10 cellular contexts compared by ENCODE assay signal in the genomic region with DNA sequence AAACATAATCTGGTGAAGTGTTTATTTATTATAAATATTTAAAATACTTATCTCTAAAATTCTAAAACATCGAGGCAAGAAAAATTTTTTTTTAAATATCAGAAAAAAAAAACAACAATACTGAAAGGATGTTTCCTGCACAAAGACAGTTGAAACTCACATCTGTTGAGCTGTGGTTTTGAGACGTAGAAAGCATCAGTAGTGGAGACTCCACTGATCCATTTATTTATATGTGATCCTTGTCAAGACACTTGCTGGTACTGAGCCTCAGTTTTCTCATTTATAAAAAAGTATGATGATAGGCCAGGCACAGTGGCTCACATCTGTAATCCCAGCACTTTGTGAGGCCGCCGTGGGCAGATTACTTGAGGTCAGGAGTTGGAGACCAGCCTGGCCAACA.
"Had no signal": no experiment of that assay in that cellular context is flagged by ENCODE, and none has a peak within 500 bp of the region (broad histone marks: within the 10 kb centered on the region; RNA-seq: fewer than 3 reads in every experiment).

No MANE protein-coding gene starts in this region.

- H3K4me3 ChIP-seq: GM23248, HAP-1 had no signal

- ATAC-seq: HCT116, HepG2 had no signal

- H3K9me3 ChIP-seq: HAP-1 had no signal

- H3K36me3 ChIP-seq: HAP-1 had no signal

- H3K9ac ChIP-seq: GM23248 had no signal

- H3K27ac ChIP-seq: GM23248, HL-60 had no signal

- H3K27ac Mint-ChIP-seq: HFFc6, IgD-negative memory B cell had no signal

- H3K4me3 Mint-ChIP-seq: HFFc6, IgD-negative memory B cell had no signal

- H2AFZ ChIP-seq: GM23248 had no signal

- DNase-seq: GM23248, GOT3, H7, HFFc6, KBM-7 had no signal

- H3K36me3 Mint-ChIP-seq: IgD-negative memory B cell had no signal

- H3K27me3 Mint-ChIP-seq: IgD-negative memory B cell had no signal

- H3K4me1 ChIP-seq: HAP-1 had no signal

- H3K4me1 Mint-ChIP-seq: IgD-negative memory B cell had no signal
